1 cellular context compared by ENCODE assay signal in the genomic region with DNA sequence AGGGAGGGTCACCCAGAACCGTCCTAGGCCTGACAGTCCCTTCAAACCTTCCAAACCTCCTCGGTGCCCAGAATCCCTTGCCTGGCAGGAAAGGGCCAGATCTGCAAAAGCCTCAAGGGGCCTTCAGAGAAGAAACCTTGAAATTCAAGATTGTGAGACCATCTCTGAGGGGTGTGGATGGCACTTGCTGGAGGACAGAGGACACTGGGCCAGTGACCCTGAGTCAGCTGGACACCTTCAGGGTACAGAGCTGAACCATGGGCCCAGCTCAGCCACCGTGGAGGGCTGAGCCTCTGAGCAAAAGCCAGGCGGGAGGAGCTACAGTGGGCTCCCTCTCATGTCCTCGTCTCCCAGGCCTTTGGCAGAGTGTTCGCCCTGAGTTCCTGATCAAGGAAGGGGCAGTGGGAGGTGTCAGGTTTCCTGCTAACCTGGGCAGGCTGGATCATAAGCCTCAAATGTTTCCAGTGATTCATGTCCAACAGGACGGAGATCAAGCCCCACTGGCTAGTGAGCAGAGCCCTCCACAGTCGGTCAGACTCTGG.
TF ChIP-seq lines count a peak whose summit lies in the region.

No MANE protein-coding gene starts in this region.

TF ChIP-seq in HepG2, 621 proteins besides CTCF, POLR2A, EP300 and RAD21 (continues in another document):
- TF ChIP-seq CBX1 (IDR thresholded peaks at IDR 0.05; ENCODE audit: low read depth) (no peak), CCDC6 (CRISPR knock-in tag; IDR thresholded peaks at IDR 0.05) (no peak), ZBTB42 (CRISPR knock-in tag; IDR thresholded peaks at IDR 0.05) (0 out of 2 replicates have a peak, but pooled peaks have one; percentile 15), ZNF263 (CRISPR knock-in tag; IDR thresholded peaks at IDR 0.05) (peak; percentile 80), TBX2 (CRISPR knock-in tag; IDR thresholded peaks at IDR 0.05; ENCODE audit: borderline replicate concordance) (peak; percentile 77), ZNF878 (CRISPR knock-in tag; IDR thresholded peaks at IDR 0.05) (no peak), ZNF761 (CRISPR knock-in tag; conservative IDR thresholded peaks at IDR 0.05) (no peak), ZNF766 (CRISPR knock-in tag; IDR thresholded peaks at IDR 0.05; ENCODE audit: borderline replicate concordance) (no peak), ZNF234 (CRISPR knock-in tag; conservative IDR thresholded peaks at IDR 0.05) (no peak), MATR3 (CRISPR knock-in tag; IDR thresholded peaks at IDR 0.05) (no peak), KLF12 (CRISPR knock-in tag; IDR thresholded peaks at IDR 0.05; ENCODE audit: borderline replicate concordance) (peak; percentile 44; the same call in 1 of the 2 replicates), NFE2L1 (CRISPR knock-in tag; IDR thresholded peaks at IDR 0.05; ENCODE audit: borderline replicate concordance) (0 out of 2 replicates have a peak, but pooled peaks have one; percentile 51), ZNF709 (CRISPR knock-in tag; IDR thresholded peaks at IDR 0.05) (no peak), MTA3 (CRISPR knock-in tag; IDR thresholded peaks at IDR 0.05) (no peak), ZNF292 (CRISPR knock-in tag; IDR thresholded peaks at IDR 0.05; ENCODE audit: borderline replicate concordance, low read depth) (peak; percentile 61; the same call in 1 of the 2 replicates), ZNF124 (CRISPR knock-in tag; IDR thresholded peaks at IDR 0.05) (0 out of 2 replicates have a peak, but pooled peaks have one; percentile 33), ASH2L (IDR thresholded peaks at IDR 0.05; ENCODE audit: insufficient read length, low read depth, low read length) (no peak), PRPF4 (IDR thresholded peaks at IDR 0.05; ENCODE audit: low read depth, low read length, poor library complexity, severe bottlenecking) (no peak), ESRRA (CRISPR knock-in tag; IDR thresholded peaks at IDR 0.05; ENCODE audit: low read depth) (no peak), HOXA3 (CRISPR knock-in tag; IDR thresholded peaks at IDR 0.05) (0 out of 2 replicates have a peak, but pooled peaks have one; percentile 12), ZMYM2 (CRISPR knock-in tag; IDR thresholded peaks at IDR 0.05) (no peak), SMC3 (IDR thresholded peaks at IDR 0.05; ENCODE audit: low read length) (no peak), ADNP (CRISPR knock-in tag; IDR thresholded peaks at IDR 0.05) (no peak), MYNN (CRISPR knock-in tag; IDR thresholded peaks at IDR 0.05; ENCODE audit: low read depth) (no peak), ZFP1 (CRISPR knock-in tag; IDR thresholded peaks at IDR 0.05) (0 out of 2 replicates have a peak, but pooled peaks have one; percentile 31), ZBTB3 (CRISPR knock-in tag; IDR thresholded peaks at IDR 0.05; ENCODE audit: borderline replicate concordance, low read depth) (no peak), RORA (CRISPR knock-in tag; IDR thresholded peaks at IDR 0.05) (no peak), TBP (CRISPR knock-in tag; IDR thresholded peaks at IDR 0.05) (no peak)
- TF ChIP-seq, protein P1, sequence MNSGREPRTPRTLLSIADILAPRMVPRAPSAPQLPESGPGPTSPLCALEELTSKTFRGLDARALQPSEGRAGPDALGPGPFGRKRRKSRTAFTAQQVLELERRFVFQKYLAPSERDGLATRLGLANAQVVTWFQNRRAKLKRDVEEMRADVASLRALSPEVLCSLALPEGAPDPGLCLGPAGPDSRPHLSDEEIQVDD (CRISPR knock-in tag; IDR thresholded peaks at IDR 0.05; ENCODE audit: borderline replicate concordance): peak; percentile 62; the same call in 1 of the 2 replicates
- TF ChIP-seq, protein P2, sequence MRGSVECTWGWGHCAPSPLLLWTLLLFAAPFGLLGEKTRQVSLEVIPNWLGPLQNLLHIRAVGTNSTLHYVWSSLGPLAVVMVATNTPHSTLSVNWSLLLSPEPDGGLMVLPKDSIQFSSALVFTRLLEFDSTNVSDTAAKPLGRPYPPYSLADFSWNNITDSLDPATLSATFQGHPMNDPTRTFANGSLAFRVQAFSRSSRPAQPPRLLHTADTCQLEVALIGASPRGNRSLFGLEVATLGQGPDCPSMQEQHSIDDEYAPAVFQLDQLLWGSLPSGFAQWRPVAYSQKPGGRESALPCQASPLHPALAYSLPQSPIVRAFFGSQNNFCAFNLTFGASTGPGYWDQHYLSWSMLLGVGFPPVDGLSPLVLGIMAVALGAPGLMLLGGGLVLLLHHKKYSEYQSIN (CRISPR knock-in tag; IDR thresholded peaks at IDR 0.05; ENCODE audit: borderline replicate concordance): no peak
- TF ChIP-seq, protein P3, sequence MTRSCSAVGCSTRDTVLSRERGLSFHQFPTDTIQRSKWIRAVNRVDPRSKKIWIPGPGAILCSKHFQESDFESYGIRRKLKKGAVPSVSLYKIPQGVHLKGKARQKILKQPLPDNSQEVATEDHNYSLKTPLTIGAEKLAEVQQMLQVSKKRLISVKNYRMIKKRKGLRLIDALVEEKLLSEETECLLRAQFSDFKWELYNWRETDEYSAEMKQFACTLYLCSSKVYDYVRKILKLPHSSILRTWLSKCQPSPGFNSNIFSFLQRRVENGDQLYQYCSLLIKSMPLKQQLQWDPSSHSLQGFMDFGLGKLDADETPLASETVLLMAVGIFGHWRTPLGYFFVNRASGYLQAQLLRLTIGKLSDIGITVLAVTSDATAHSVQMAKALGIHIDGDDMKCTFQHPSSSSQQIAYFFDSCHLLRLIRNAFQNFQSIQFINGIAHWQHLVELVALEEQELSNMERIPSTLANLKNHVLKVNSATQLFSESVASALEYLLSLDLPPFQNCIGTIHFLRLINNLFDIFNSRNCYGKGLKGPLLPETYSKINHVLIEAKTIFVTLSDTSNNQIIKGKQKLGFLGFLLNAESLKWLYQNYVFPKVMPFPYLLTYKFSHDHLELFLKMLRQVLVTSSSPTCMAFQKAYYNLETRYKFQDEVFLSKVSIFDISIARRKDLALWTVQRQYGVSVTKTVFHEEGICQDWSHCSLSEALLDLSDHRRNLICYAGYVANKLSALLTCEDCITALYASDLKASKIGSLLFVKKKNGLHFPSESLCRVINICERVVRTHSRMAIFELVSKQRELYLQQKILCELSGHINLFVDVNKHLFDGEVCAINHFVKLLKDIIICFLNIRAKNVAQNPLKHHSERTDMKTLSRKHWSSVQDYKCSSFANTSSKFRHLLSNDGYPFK (CRISPR knock-in tag; IDR thresholded peaks at IDR 0.05; ENCODE audit: borderline replicate concordance): no peak
- TF ChIP-seq, protein P4, sequence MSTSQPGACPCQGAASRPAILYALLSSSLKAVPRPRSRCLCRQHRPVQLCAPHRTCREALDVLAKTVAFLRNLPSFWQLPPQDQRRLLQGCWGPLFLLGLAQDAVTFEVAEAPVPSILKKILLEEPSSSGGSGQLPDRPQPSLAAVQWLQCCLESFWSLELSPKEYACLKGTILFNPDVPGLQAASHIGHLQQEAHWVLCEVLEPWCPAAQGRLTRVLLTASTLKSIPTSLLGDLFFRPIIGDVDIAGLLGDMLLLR (CRISPR knock-in tag; IDR thresholded peaks at IDR 0.05): no peak
- TF ChIP-seq, protein P5, sequence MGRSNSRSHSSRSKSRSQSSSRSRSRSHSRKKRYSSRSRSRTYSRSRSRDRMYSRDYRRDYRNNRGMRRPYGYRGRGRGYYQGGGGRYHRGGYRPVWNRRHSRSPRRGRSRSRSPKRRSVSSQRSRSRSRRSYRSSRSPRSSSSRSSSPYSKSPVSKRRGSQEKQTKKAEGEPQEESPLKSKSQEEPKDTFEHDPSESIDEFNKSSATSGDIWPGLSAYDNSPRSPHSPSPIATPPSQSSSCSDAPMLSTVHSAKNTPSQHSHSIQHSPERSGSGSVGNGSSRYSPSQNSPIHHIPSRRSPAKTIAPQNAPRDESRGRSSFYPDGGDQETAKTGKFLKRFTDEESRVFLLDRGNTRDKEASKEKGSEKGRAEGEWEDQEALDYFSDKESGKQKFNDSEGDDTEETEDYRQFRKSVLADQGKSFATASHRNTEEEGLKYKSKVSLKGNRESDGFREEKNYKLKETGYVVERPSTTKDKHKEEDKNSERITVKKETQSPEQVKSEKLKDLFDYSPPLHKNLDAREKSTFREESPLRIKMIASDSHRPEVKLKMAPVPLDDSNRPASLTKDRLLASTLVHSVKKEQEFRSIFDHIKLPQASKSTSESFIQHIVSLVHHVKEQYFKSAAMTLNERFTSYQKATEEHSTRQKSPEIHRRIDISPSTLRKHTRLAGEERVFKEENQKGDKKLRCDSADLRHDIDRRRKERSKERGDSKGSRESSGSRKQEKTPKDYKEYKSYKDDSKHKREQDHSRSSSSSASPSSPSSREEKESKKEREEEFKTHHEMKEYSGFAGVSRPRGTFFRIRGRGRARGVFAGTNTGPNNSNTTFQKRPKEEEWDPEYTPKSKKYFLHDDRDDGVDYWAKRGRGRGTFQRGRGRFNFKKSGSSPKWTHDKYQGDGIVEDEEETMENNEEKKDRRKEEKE (IDR thresholded peaks at IDR 0.05): no peak
- TF ChIP-seq, protein P6, sequence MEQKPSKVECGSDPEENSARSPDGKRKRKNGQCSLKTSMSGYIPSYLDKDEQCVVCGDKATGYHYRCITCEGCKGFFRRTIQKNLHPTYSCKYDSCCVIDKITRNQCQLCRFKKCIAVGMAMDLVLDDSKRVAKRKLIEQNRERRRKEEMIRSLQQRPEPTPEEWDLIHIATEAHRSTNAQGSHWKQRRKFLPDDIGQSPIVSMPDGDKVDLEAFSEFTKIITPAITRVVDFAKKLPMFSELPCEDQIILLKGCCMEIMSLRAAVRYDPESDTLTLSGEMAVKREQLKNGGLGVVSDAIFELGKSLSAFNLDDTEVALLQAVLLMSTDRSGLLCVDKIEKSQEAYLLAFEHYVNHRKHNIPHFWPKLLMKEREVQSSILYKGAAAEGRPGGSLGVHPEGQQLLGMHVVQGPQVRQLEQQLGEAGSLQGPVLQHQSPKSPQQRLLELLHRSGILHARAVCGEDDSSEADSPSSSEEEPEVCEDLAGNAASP (CRISPR knock-in tag; IDR thresholded peaks at IDR 0.05; ENCODE audit: borderline replicate concordance): 0 out of 2 replicates have a peak, but pooled peaks have one; percentile 42
- TF ChIP-seq, protein P7, sequence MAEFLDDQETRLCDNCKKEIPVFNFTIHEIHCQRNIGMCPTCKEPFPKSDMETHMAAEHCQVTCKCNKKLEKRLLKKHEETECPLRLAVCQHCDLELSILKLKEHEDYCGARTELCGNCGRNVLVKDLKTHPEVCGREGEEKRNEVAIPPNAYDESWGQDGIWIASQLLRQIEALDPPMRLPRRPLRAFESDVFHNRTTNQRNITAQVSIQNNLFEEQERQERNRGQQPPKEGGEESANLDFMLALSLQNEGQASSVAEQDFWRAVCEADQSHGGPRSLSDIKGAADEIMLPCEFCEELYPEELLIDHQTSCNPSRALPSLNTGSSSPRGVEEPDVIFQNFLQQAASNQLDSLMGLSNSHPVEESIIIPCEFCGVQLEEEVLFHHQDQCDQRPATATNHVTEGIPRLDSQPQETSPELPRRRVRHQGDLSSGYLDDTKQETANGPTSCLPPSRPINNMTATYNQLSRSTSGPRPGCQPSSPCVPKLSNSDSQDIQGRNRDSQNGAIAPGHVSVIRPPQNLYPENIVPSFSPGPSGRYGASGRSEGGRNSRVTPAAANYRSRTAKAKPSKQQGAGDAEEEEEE (CRISPR knock-in tag; IDR thresholded peaks at IDR 0.05; ENCODE audit: borderline replicate concordance): no peak
- TF ChIP-seq, protein P8, sequence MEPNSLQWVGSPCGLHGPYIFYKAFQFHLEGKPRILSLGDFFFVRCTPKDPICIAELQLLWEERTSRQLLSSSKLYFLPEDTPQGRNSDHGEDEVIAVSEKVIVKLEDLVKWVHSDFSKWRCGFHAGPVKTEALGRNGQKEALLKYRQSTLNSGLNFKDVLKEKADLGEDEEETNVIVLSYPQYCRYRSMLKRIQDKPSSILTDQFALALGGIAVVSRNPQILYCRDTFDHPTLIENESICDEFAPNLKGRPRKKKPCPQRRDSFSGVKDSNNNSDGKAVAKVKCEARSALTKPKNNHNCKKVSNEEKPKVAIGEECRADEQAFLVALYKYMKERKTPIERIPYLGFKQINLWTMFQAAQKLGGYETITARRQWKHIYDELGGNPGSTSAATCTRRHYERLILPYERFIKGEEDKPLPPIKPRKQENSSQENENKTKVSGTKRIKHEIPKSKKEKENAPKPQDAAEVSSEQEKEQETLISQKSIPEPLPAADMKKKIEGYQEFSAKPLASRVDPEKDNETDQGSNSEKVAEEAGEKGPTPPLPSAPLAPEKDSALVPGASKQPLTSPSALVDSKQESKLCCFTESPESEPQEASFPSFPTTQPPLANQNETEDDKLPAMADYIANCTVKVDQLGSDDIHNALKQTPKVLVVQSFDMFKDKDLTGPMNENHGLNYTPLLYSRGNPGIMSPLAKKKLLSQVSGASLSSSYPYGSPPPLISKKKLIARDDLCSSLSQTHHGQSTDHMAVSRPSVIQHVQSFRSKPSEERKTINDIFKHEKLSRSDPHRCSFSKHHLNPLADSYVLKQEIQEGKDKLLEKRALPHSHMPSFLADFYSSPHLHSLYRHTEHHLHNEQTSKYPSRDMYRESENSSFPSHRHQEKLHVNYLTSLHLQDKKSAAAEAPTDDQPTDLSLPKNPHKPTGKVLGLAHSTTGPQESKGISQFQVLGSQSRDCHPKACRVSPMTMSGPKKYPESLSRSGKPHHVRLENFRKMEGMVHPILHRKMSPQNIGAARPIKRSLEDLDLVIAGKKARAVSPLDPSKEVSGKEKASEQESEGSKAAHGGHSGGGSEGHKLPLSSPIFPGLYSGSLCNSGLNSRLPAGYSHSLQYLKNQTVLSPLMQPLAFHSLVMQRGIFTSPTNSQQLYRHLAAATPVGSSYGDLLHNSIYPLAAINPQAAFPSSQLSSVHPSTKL (CRISPR knock-in tag; IDR thresholded peaks at IDR 0.05): peak; percentile 33; the same call in 1 of the 2 replicates
- TF ChIP-seq, protein P9, sequence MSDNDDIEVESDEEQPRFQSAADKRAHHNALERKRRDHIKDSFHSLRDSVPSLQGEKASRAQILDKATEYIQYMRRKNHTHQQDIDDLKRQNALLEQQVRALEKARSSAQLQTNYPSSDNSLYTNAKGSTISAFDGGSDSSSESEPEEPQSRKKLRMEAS (IDR thresholded peaks at IDR 0.05): peak; percentile 69
- TF ChIP-seq, protein P10, sequence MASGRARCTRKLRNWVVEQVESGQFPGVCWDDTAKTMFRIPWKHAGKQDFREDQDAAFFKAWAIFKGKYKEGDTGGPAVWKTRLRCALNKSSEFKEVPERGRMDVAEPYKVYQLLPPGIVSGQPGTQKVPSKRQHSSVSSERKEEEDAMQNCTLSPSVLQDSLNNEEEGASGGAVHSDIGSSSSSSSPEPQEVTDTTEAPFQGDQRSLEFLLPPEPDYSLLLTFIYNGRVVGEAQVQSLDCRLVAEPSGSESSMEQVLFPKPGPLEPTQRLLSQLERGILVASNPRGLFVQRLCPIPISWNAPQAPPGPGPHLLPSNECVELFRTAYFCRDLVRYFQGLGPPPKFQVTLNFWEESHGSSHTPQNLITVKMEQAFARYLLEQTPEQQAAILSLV (CRISPR knock-in tag; IDR thresholded peaks at IDR 0.05; ENCODE audit: borderline replicate concordance): no peak
- TF ChIP-seq, protein P11, sequence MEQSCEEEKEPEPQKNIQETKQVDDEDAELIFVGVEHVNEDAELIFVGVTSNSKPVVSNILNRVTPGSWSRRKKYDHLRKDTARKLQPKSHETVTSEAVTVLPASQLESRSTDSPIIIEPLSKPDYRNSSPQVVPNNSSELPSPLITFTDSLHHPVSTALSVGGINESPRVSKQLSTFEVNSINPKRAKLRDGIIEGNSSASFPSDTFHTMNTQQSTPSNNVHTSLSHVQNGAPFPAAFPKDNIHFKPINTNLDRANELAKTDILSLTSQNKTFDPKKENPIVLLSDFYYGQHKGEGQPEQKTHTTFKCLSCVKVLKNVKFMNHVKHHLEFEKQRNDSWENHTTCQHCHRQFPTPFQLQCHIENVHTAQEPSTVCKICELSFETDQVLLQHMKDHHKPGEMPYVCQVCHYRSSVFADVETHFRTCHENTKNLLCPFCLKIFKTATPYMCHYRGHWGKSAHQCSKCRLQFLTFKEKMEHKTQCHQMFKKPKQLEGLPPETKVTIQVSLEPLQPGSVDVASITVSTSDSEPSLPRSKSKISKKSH (CRISPR knock-in tag; IDR thresholded peaks at IDR 0.05; ENCODE audit: borderline replicate concordance): no peak
